ENCODE assay signal across 1 cellular context in genomic region chr9:133147412-133148271, GRCh38.
A peak's percentile ranks its signal among the peaks of the same experiment; 100 is the strongest.
TF ChIP-seq lines count a peak whose summit lies in the region.

No MANE protein-coding gene starts in this region.

TF ChIP-seq in HepG2, 621 proteins besides CTCF, POLR2A, EP300 and RAD21 (continued from another document and continues in another):
- no peak for TF ChIP-seq TRAFD1 (CRISPR knock-in tag; IDR thresholded peaks at IDR 0.05; ENCODE audit: borderline replicate concordance)
- 0 out of 2 replicates have a peak, but pooled peaks have one; percentile 74 for TF ChIP-seq ZNF839 (CRISPR knock-in tag; IDR thresholded peaks at IDR 0.05; ENCODE audit: borderline replicate concordance)
- no peak for TF ChIP-seq POLR2G (IDR thresholded peaks at IDR 0.05; ENCODE audit: low read depth, low read length)
- no peak for TF ChIP-seq ZBTB49 (CRISPR knock-in tag; IDR thresholded peaks at IDR 0.05; ENCODE audit: borderline replicate concordance)
- no peak for TF ChIP-seq HOXA9 (CRISPR knock-in tag; IDR thresholded peaks at IDR 0.05; ENCODE audit: borderline replicate concordance)
- TF ChIP-seq PLSCR1 (CRISPR knock-in tag; IDR thresholded peaks at IDR 0.05; ENCODE audit: borderline replicate concordance), result no peak
- TF ChIP-seq NPAS2 (CRISPR knock-in tag; IDR thresholded peaks at IDR 0.05; ENCODE audit: borderline replicate concordance), result no peak
- no peak for TF ChIP-seq BCLAF1 (IDR thresholded peaks at IDR 0.05)
- no peak for TF ChIP-seq IKZF1 (IDR thresholded peaks at IDR 0.05)
- no peak for TF ChIP-seq ZGPAT (CRISPR knock-in tag; IDR thresholded peaks at IDR 0.05)
- TF ChIP-seq NFE2 (CRISPR knock-in tag; IDR thresholded peaks at IDR 0.05), result no peak
- TF ChIP-seq ASH2L (IDR thresholded peaks at IDR 0.05; ENCODE audit: insufficient read length, low read depth, low read length), result no peak
- TF ChIP-seq PATZ1 (CRISPR knock-in tag; IDR thresholded peaks at IDR 0.05), result peak; percentile 31; the same call in 1 of the 2 replicates
- TF ChIP-seq SMAD9 (CRISPR knock-in tag; IDR thresholded peaks at IDR 0.05), result no peak
- no peak for TF ChIP-seq ZNF816 (CRISPR knock-in tag; IDR thresholded peaks at IDR 0.05; ENCODE audit: borderline replicate concordance)
- no peak for TF ChIP-seq SMYD3 (CRISPR knock-in tag; IDR thresholded peaks at IDR 0.05)
- TF ChIP-seq ZNF282 (IDR thresholded peaks at IDR 0.05; ENCODE audit: partially characterized antibody), result no peak
- no peak for TF ChIP-seq NR2C2 (CRISPR knock-in tag; IDR thresholded peaks at IDR 0.05; ENCODE audit: borderline replicate concordance)
- no peak for TF ChIP-seq AKAP8 (CRISPR knock-in tag; IDR thresholded peaks at IDR 0.05)
- TF ChIP-seq NFATC3 (CRISPR knock-in tag; IDR thresholded peaks at IDR 0.05), result no peak
- no peak for TF ChIP-seq ZNF605 (CRISPR knock-in tag; IDR thresholded peaks at IDR 0.05)
- no peak for TF ChIP-seq ZMAT3 (CRISPR knock-in tag; conservative IDR thresholded peaks at IDR 0.05)
- TF ChIP-seq SP4 (CRISPR knock-in tag; IDR thresholded peaks at IDR 0.05), result no peak
- TF ChIP-seq PBX2 (CRISPR knock-in tag; IDR thresholded peaks at IDR 0.05), result no peak
- no peak for TF ChIP-seq HNRNPH1 (optimal IDR thresholded peaks at IDR 0.05; ENCODE audit: low read depth, low read length)
- TF ChIP-seq SMARCE1 (IDR thresholded peaks at IDR 0.05; ENCODE audit: borderline replicate concordance), result no peak
- 0 out of 2 replicates have a peak, but pooled peaks have one; percentile 7 for TF ChIP-seq PHF8 (CRISPR knock-in tag; IDR thresholded peaks at IDR 0.05)
- no peak for TF ChIP-seq CEBPZ (IDR thresholded peaks at IDR 0.05; ENCODE audit: low read length)
- peak; percentile 35; the same call in 1 of the 2 replicates for TF ChIP-seq IKZF5 (CRISPR knock-in tag; IDR thresholded peaks at IDR 0.05)
- no peak for TF ChIP-seq HCFC1 (IDR thresholded peaks at IDR 0.05; ENCODE audit: low read depth, low read length)
- no peak for TF ChIP-seq KLF9 (CRISPR knock-in tag; IDR thresholded peaks at IDR 0.05; ENCODE audit: low read depth)
- TF ChIP-seq ARID4A (CRISPR knock-in tag; IDR thresholded peaks at IDR 0.05; ENCODE audit: borderline replicate concordance), result no peak
- no peak for TF ChIP-seq ZNF557 (CRISPR knock-in tag; IDR thresholded peaks at IDR 0.05)
